In the genomic region with DNA sequence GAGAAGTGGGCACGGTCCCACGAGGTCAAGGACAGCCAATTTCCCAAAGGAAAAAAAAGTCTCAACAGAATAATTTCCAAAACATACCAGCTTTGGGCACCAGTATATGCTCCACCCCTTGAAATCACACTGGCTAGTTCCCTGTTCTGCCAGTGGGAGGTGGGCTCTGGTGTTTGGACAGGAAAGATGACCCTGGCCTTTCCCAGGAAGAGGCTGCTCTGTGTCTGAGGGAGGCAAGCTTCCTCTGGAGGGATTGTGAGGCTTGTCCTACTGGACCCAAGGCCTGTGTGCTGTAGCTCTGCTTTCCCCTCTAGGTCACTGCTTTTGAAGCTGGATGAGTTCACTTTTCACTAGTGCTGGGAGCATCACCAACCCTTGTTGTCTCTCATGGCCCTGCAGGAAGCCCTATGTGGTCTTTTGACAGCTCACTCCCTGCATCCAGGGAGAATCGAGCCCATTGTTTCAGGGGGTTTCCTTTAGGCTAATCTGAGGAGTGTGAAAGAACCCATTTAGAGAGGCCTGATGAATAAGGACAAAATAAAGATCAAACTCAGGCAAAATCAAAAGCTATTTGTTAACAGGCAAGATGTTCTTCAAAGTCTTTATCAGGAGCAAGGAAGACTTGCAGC, we compare ENCODE assay signal across 32 cellular contexts. TPM values are rescaled to one million over a fixed set of nuclear protein-coding genes. Genes with fewer than 3 reads are reported as not detected.
"Had no signal": no experiment of that assay in that cellular context is flagged by ENCODE, and none has a peak within 500 bp of the region (broad histone marks: within the 10 kb centered on the region; RNA-seq: fewer than 3 reads in every experiment).

No MANE protein-coding gene starts in this region.

- H3K27ac ChIP-seq: brain microvascular endothelial cell, coronary artery, dorsolateral prefrontal cortex, heart left ventricle, left lung, lower lobe of right lung, right atrium auricular region, thoracic aorta had no signal

- H3K4me3 ChIP-seq: coronary artery, dorsolateral prefrontal cortex, heart left ventricle, left lung, lower lobe of right lung, right atrium auricular region, thoracic aorta had no signal

- H3K27me3 ChIP-seq: brain microvascular endothelial cell, dorsolateral prefrontal cortex, heart left ventricle, left lung, right atrium auricular region had no signal

- H3K27me3 Mint-ChIP-seq: activated T-cell treated with anti-CD3 and anti-CD28 coated beads, Interleukin-2, amount 50 U/mL, for 24 hours had no signal

- H3K4me1 Mint-ChIP-seq: nephron had no signal

- H3K36me3 ChIP-seq: brain microvascular endothelial cell, heart left ventricle, left lung, lower lobe of right lung, right atrium auricular region, thoracic aorta had no signal

- DNase-seq: activated CD4-positive, alpha-beta T cell treated with anti-CD3 and anti-CD28 coated beads for 48 hours; activated CD4-positive, alpha-beta T cell treated with anti-CD3 and anti-CD28 coated beads, Interleukin-2, amount 50 U/mL, for 48 hours; activated CD8-positive, alpha-beta memory T cell treated with anti-CD3 and anti-CD28 coated beads, Interleukin-2, amount 50 U/mL, for 48 hours; activated gamma-delta T cell treated with Interleukin-2 at 50 U/mL for 16 hours; activated naive CD4-positive, alpha-beta T cell treated with anti-CD3 and anti-CD28 coated beads, Interleukin-2, amount 50 U/mL, for 16 hours; activated T-cell treated with anti-CD3 and anti-CD28 coated beads, Interleukin-2, amount 50 U/mL, for 24 hours; amniotic stem cell; brain microvascular endothelial cell; dorsolateral prefrontal cortex; effector memory CD4-positive, alpha-beta T cell; erythroblast; heart left ventricle; hypothalamus; kidney glomerular epithelial cell; left lung; lower lobe of right lung; mesenchymal stem cell; nucleus accumbens; stimulated activated CD4-positive, alpha-beta T cell treated with anti-CD3 and anti-CD28 coated beads, Interleukin-15, amount 100 ng/mL, for 24 hours; stimulated activated CD4-positive, alpha-beta T cell treated with anti-CD3 and anti-CD28 coated beads, Interleukin-2, amount 100 ng/mL, for 24 hours; stimulated activated naive CD8-positive, alpha-beta T cell treated with anti-CD3 and anti-CD28 coated beads, Interleukin-15, Interleukin-2, amounts not matched to agents 100 U/mL and 50 U/mL, for 24 hours; T-helper 1 cell; trophoblast cell had no signal

- H3K9me3 ChIP-seq: lower lobe of right lung, right atrium auricular region, thoracic aorta had no signal

- FAIRE-seq: astrocyte, urothelium cell line had no signal

- H3K4me3 Mint-ChIP-seq: activated T-cell treated with anti-CD3 and anti-CD28 coated beads, Interleukin-2, amount 50 U/mL, for 24 hours; nephron; T-helper 2 cell treated with Interferon-gamma antibody and Interleukin-4, amounts not matched to agents 5 μg/mL and 100 μg/mL, for 36 hours had no signal

- H3K4me1 ChIP-seq: heart left ventricle, left lung, lower lobe of right lung, right atrium auricular region had no signal

- H3K27ac Mint-ChIP-seq: activated T-cell treated with anti-CD3 and anti-CD28 coated beads, Interleukin-2, amount 50 U/mL, for 24 hours; T-helper 2 cell treated with Interferon-gamma antibody and Interleukin-4, amounts not matched to agents 5 μg/mL and 100 μg/mL, for 36 hours had no signal

- ATAC-seq: heart left ventricle; left lung; lower lobe of right lung; stimulated activated naive CD8-positive, alpha-beta T cell treated with anti-CD3 and anti-CD28 coated beads, Interleukin-15, Interleukin-2, amounts not matched to agents 100 U/mL and 50 U/mL, for 24 hours had no signal

- H3K9me3 Mint-ChIP-seq: activated T-cell treated with anti-CD3 and anti-CD28 coated beads, Interleukin-2, amount 50 U/mL, for 24 hours had no signal

RNA-seq across cellular contexts. Expression of gene CXCR4, which starts 36.3 kb away (rescaled TPM):
- total RNA-seq: fibroblast of lung, fibroblast of villous mesenchyme had no signal
